ENCODE assay signal across 10 cellular contexts in the genomic region with DNA sequence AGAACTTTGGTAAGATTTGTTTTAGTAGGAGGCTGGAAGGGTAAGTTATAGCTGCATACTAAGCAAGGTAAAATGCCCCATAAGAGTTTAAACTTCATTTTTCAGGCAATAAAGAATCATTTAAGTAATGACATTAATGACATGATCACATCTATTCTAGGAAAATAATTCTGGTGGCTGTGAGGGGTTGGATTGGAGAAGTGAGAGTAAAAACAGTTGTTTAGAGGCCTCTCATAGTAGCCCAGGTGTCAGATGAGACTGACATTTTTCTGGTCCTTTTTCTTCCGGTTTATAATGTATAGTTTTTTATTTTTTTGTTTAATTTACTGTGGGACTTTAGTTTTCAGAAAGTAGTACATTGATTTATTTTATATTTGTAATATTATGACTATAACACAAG. TPM values are rescaled to one million over a fixed set of nuclear protein-coding genes. Genes with fewer than 3 reads are reported as not detected.
DNase-seq lines count a peak whose midpoint lies in the region; ATAC-seq and TF ChIP-seq lines count a peak whose summit lies in the region.
"Had no signal": no experiment of that assay in that cellular context is flagged by ENCODE, and none has a peak within 500 bp of the region (broad histone marks: within the 10 kb centered on the region; RNA-seq: fewer than 3 reads in every experiment).

No MANE protein-coding gene starts in this region.

- H3K27me3 Mint-ChIP-seq in naive B cell: no peaks in the 10 kb centered on the region

- intact Hi-C loops in posterior vena cava (cut with DNase I): no loop called here

- H3K36me3 ChIP-seq in OCI-LY1 (ENCODE audit: insufficient read depth, low read length): peaks cover 11% of the 10 kb centered on the region

- H3K9me3 ChIP-seq in OCI-LY1 (ENCODE audit: low read length): no peaks in the 10 kb centered on the region

- peak overlapping the region; percentile 41 for H3K4me2 ChIP-seq in OCI-LY1 (ENCODE audit: low read length)

- peak; percentile 58 for ATAC-seq in GM21786 (IDR thresholded peaks at IDR 0.05; ENCODE audit: unreplicated experiment)
- peak; percentile 80 to 85 for ATAC-seq in naive B cell (ENCODE audit: low read depth in 2 of 2)
- no peak for ATAC-seq in GM18867 (IDR thresholded peaks at IDR 0.05; ENCODE audit: unreplicated experiment)

- DNase-seq in GM12865 (ENCODE audit: low read depth): peak; percentile 54
- peak; percentile 35 for DNase-seq in naive B cell
- no peak for DNase-seq in NCI-H2029 treated with DMSO at 0.1 percent for 48 hours (lab: John Stamatoyannopoulos, UW)
- DNase-seq in posterior vena cava (ENCODE audit: low spot score): no peak
- DNase-seq: activated CD4-positive, alpha-beta T cell treated with anti-CD3 and anti-CD28 coated beads, Interleukin-2, amount 50 U/mL, for 48 hours; DMS79; erythroblast had no signal

- H3K27me3 ChIP-seq in OCI-LY1 (ENCODE audit: insufficient read depth, low read length): no peaks in the 10 kb centered on the region

- no peak overlapping the region for H3K4me3 ChIP-seq in GM12865 (ENCODE audit: low read depth, low read length)
- H3K4me3 ChIP-seq in OCI-LY1 (ENCODE audit: low read depth, low read length, poor library complexity, severe bottlenecking): no peak overlapping the region

- no peak overlapping the region for H2AFZ ChIP-seq in OCI-LY1 (ENCODE audit: low read length)

- no peaks in the 10 kb centered on the region for H4K20me1 ChIP-seq in OCI-LY1 (ENCODE audit: insufficient read depth, low read length)

- peaks cover 36% of the 10 kb centered on the region for H3K4me1 ChIP-seq in OCI-LY1 (ENCODE audit: insufficient read depth, low read length, severe bottlenecking)

- H3K4me1 Mint-ChIP-seq in naive B cell: peaks cover 31 to 56% (median 35%) of the 10 kb centered on the region in 3 donors

- peak overlapping the region; percentile 72 for H3K27ac ChIP-seq in OCI-LY1 (ENCODE audit: low read depth, low read length, poor library complexity, severe bottlenecking)

- H3F3A ChIP-seq in OCI-LY1 (ENCODE audit: insufficient read depth, low read length): no peaks in the 10 kb centered on the region

- H3K9me2 ChIP-seq in OCI-LY1 (ENCODE audit: low read depth, low read length): no peaks in the 10 kb centered on the region

- peak overlapping the region; percentile 3; the same call in 1 of the 2 replicates for H3K9ac ChIP-seq in OCI-LY1 (ENCODE audit: low read length)

- H3K27ac Mint-ChIP-seq in naive B cell: peak overlapping the region in 5 of 6 donors; percentile 5 to 92 (median 69)

- H3K36me3 Mint-ChIP-seq in naive B cell: peaks cover 11 to 13% of the 10 kb centered on the region in 2 donors

- H3K79me2 ChIP-seq in OCI-LY1 (ENCODE audit: insufficient read depth, low read length): 0 out of 2 replicates have a peak, but pooled peaks cover 7% of the 10 kb centered on the region

- no peaks in the 10 kb centered on the region for H3K9me3 Mint-ChIP-seq in naive B cell

- TF ChIP-seq CTCF in GM12865 (IDR thresholded peaks at IDR 0.05; ENCODE audit: insufficient read depth, low read depth, low read length, missing control alignments) (no peak), OCI-LY1 (IDR thresholded peaks at IDR 0.05; ENCODE audit: low read length) (no peak)

- peak overlapping the region in 6 of 8 donors; percentile 13 to 65 (median 56) for H3K4me3 Mint-ChIP-seq in naive B cell

RNA-seq across cellular contexts. Expression of gene ITCH, which starts 40.8 kb away (rescaled TPM):
- polyA plus RNA-seq in naive B cell (ENCODE audit: low read depth in 6 of 6): 10 to 100 TPM in 5 of 6 donors, 1 to 10 TPM in 1; 8.1 to 36.0 (median 25.3) TPM
- total RNA-seq in posterior vena cava: 10 to 100 TPM; 51.8 to 64.8 TPM

Comparison
In these comparisons a context has a peak if more than half of its experiments do, and no peak if none do; other contexts are left out.
1. DNase-seq: peak in GM12865 (single experiment) and naive B cell (single experiment); none in NCI-H2029 treated with DMSO at 0.1 percent for 48 hours (single experiment) and posterior vena cava (single experiment).